32 cellular contexts compared by ENCODE assay signal in genomic region chr2:202327887-202328286, GRCh38. TPM values are rescaled to one million over a fixed set of nuclear protein-coding genes. Genes with fewer than 3 reads are reported as not detected.
DNase-seq lines count a peak whose midpoint lies in the region; ATAC-seq, FAIRE-seq and TF ChIP-seq lines count a peak whose summit lies in the region.
"Had no signal": no experiment of that assay in that cellular context is flagged by ENCODE, and none has a peak within 500 bp of the region (broad histone marks: within the 10 kb centered on the region; RNA-seq: fewer than 3 reads in every experiment).

No MANE protein-coding gene starts in this region.

- H3K27me3 ChIP-seq in right atrium auricular region (no peaks in the 10 kb centered on the region), endothelial cell of umbilical vein (ENCODE audit: control insufficient read depth in 2 of 2, insufficient read depth in 2 of 2, low read length in 2 of 2) (no peaks in the 10 kb centered on the region)
- H3K27me3 ChIP-seq: thyroid gland had no signal

- no peak overlapping the region for H2AFZ ChIP-seq in endothelial cell of umbilical vein (ENCODE audit: low read depth, low read length)
- H2AFZ ChIP-seq: GM23248, PC-9 had no signal

- dilution Hi-C loops in endothelial cell of umbilical vein (cut with MboI; ENCODE audit: extremely low pct_ligation_motif_present, low sequenced_read_pairs) = no loop called here

- POLR2A ChIA-PET in endothelial cell of umbilical vein (lab: Charles Lee) = no interaction called here

- intact Hi-C loops in Right ventricle myocardium superior (cut with DNase I) (no loop called here), endothelial cell of umbilical vein (cut with micrococcal nuclease) (no loop called here)

- no peak overlapping the region for H3K4me3 ChIP-seq in right atrium auricular region
- no peak overlapping the region for H3K4me3 ChIP-seq in endothelial cell of umbilical vein (replicated peaks in 1 of 3; ENCODE audit: insufficient read depth in 1 of 3, low read depth in 1 of 3, low read length in 3 of 3)
- H3K4me3 ChIP-seq: GM23248, PC-9, prostate gland, thyroid gland had no signal

- peak overlapping the region; percentile 8 for H3K4me2 ChIP-seq in endothelial cell of umbilical vein (ENCODE audit: insufficient read depth, low read length)
- H3K4me2 ChIP-seq: PC-9 had no signal

- peak; percentile 43 for FAIRE-seq in endothelial cell of umbilical vein (lab: Jason Lieb, UNC)
- FAIRE-seq: A204.1 had no signal

- BruUV-seq in endothelial cell of umbilical vein (replicated peaks; lab: Mats Ljungman, UMichigan) = no TSS peak

- DNase-seq in Right ventricle myocardium superior (no peak), right atrium auricular region (ENCODE audit: low spot score) (no peak), endothelial cell of umbilical vein (ENCODE audit: low read depth, low spot score) (peak; percentile 42), iPS DF 19.7 (ENCODE audit: low read depth, low spot score) (peak; percentile 9), renal cortical epithelial cell (ENCODE audit: low read depth) (peak; percentile 16), ureter (ENCODE audit: low spot score) (no peak), DMS79 (lab: John Stamatoyannopoulos, UW) (no peak)
- DNase-seq: activated CD4-positive, alpha-beta T cell treated with anti-CD3 and anti-CD28 coated beads, Interleukin-2, amount 10 ng/mL, durations not matched to agents 24 days and 14 days; anterior cingulate cortex; caudate nucleus; CD8-positive, alpha-beta T cell; cortex of kidney; GM23248; IMR-90; mammary epithelial cell; NCI-H1694; NCI-H524; NK-92 treated with Interleukin-12 subunit alpha and Interleukin-12 subunit beta, amount 100 ng/mL, for 24 hours; nucleus accumbens; PC-9; SHP77; stimulated activated naive CD8-positive, alpha-beta T cell treated with anti-CD3 and anti-CD28 coated beads, Interleukin-15, amount 100 ng/mL, for 72 hours; SW 1271; T-helper 9 cell; thyroid gland had no signal

- H3K36me3 ChIP-seq in right atrium auricular region (no peaks in the 10 kb centered on the region), endothelial cell of umbilical vein (ENCODE audit: control insufficient read depth in 2 of 2, extremely low read depth in 1 of 2, insufficient read depth in 2 of 2, low read length in 2 of 2) (no peaks in the 10 kb centered on the region)
- H3K36me3 ChIP-seq: prostate gland, thyroid gland had no signal

- CTCF ChIA-PET in endothelial cell of umbilical vein (lab: Charles Lee) = interaction anchor here (1.2 to 2.6 kb wide), 4 partner anchors 11 to 49 kb away, joined by 4 to 11 read pairs (median 6); no protein-coding TSS in a partner anchor

- no peaks in the 10 kb centered on the region for H3K79me2 ChIP-seq in endothelial cell of umbilical vein (ENCODE audit: control insufficient read depth, insufficient read depth, low read length)

- ATAC-seq in Right ventricle myocardium superior (ENCODE audit: poor library complexity) = peak; percentile 92
- no peak for ATAC-seq in GM18909 (IDR thresholded peaks at IDR 0.05; ENCODE audit: poor library complexity, unreplicated experiment)
- ATAC-seq: activated naive CD4-positive, alpha-beta T cell treated with anti-CD3 and anti-CD28 coated beads, Interleukin-2, amount 50 U/mL, for 72 hours; activated T-helper 17 cell treated with anti-CD3 and anti-CD28 coated beads, Interleukin-2, amount 50 U/mL, for 72 hours; CD8-positive, alpha-beta T cell; stimulated activated naive CD8-positive, alpha-beta T cell treated with anti-CD3 and anti-CD28 coated beads, Interleukin-15, amount 100 ng/mL, for 72 hours had no signal

- no peak for TF ChIP-seq CTCF in right atrium auricular region (IDR thresholded peaks at IDR 0.05)
- no peak for TF ChIP-seq CTCF in endothelial cell of umbilical vein (IDR thresholded peaks at IDR 0.05; ENCODE audit: extremely low read depth in 1 of 2, insufficient read depth in 1 of 2, low read depth in 1 of 2, low read length in 2 of 2)

- H3K4me1 ChIP-seq in right atrium auricular region (peaks cover 0 to 3% of the 10 kb centered on the region in 2 donors), endothelial cell of umbilical vein (ENCODE audit: control insufficient read depth, extremely low read depth, insufficient read depth, low read length) (peaks cover 9% of the 10 kb centered on the region)
- H3K4me1 ChIP-seq: prostate gland, thyroid gland had no signal

- H3K9me3 ChIP-seq in right atrium auricular region (no peaks in the 10 kb centered on the region), endothelial cell of umbilical vein (replicated peaks; ENCODE audit: control insufficient read depth, insufficient read depth, low read length) (no peaks in the 10 kb centered on the region)
- H3K9me3 ChIP-seq: prostate gland, thyroid gland had no signal

- H3K27ac ChIP-seq in right atrium auricular region (no peak overlapping the region), endothelial cell of umbilical vein (ENCODE audit: insufficient read depth, low read depth, low read length) (no peak overlapping the region)
- H3K27ac ChIP-seq: GM23248, HL-60, PC-9, prostate gland, thyroid gland, VCaP had no signal

- no peaks in the 10 kb centered on the region for H3K9me1 ChIP-seq in endothelial cell of umbilical vein (replicated peaks; ENCODE audit: control insufficient read depth, extremely low read depth, insufficient read depth, low read length)

- no peak for TF ChIP-seq POLR2A in endothelial cell of umbilical vein (IDR thresholded peaks at IDR 0.05; ENCODE audit: low read depth, low read length)

- no peaks in the 10 kb centered on the region for H4K20me1 ChIP-seq in endothelial cell of umbilical vein (replicated peaks; ENCODE audit: control insufficient read depth, extremely low read depth, insufficient read depth, low read length)

- H3K9ac ChIP-seq in endothelial cell of umbilical vein (replicated peaks; ENCODE audit: extremely low read depth, insufficient read depth, low read length) = no peak overlapping the region
- H3K9ac ChIP-seq: GM23248 had no signal

TF ChIP-seq in endothelial cell of umbilical vein, 7 proteins besides CTCF, POLR2A, EP300 and RAD21:
- TF ChIP-seq MAX (IDR thresholded peaks at IDR 0.05; ENCODE audit: insufficient read depth, insufficient read length) = no peak
- no peak for TF ChIP-seq GATA2 (IDR thresholded peaks at IDR 0.05; ENCODE audit: insufficient read depth, insufficient read length, low read depth, low read length)
- no peak for TF ChIP-seq JUN (IDR thresholded peaks at IDR 0.05; ENCODE audit: borderline replicate concordance, insufficient read depth, insufficient read length, low read depth)

RNA-seq across cellular contexts. Expression of gene BMPR2, which starts 48.2 kb away (rescaled TPM):
- total RNA-seq in Right ventricle myocardium superior = 45.9 TPM
- total RNA-seq in right atrium auricular region = 10 to 100 TPM; 55.0 to 68.5 TPM
- 113 and 115 TPM in 2 replicates for total RNA-seq in endothelial cell of umbilical vein
- 31.2 and 35.8 TPM in 2 replicates for polyA plus RNA-seq in endothelial cell of umbilical vein
- 43.2 and 46.3 TPM in 2 replicates for polyA plus RNA-seq in endothelial cell of umbilical vein (2011; cell fraction: cytosol; rRNA removed)
- polyA plus RNA-seq in endothelial cell of umbilical vein (2011; cell fraction: nucleus; rRNA removed) = 39.1 and 50.3 TPM in 2 replicates
- polyA plus RNA-seq in endothelial cell of umbilical vein (2012) = 63.0 and 74.6 TPM in 2 replicates
- polyA minus RNA-seq in endothelial cell of umbilical vein = 239 and 247 TPM in 2 replicates
- 11.8 TPM for polyA minus RNA-seq in endothelial cell of umbilical vein (2011; cell fraction: cytosol; rRNA and poly(A)+ RNA removed)
- polyA minus RNA-seq in endothelial cell of umbilical vein (2011; cell fraction: nucleus; rRNA and poly(A)+ RNA removed) = 104 and 181 TPM in 2 replicates
- total RNA-seq in renal cortical epithelial cell = 19.4 and 65.7 TPM in 2 replicates
- 74.6 TPM for total RNA-seq in ureter

Comparison
In these comparisons a context has a peak if more than half of its experiments do, and no peak if none do; other contexts are left out.
1. DNase-seq: peak in endothelial cell of umbilical vein (single experiment), iPS DF 19.7 (single experiment) and renal cortical epithelial cell (single experiment); none in Right ventricle myocardium superior (single experiment), right atrium auricular region (single experiment), ureter (single experiment) and DMS79 (single experiment).